Comparison of ENCODE assay signal across 8 cellular contexts in genomic region chr12:52171950-52172512, GRCh38.
DNase-seq lines count a peak whose midpoint lies in the region; ATAC-seq lines count a peak whose summit lies in the region.

No MANE protein-coding gene starts in this region.

- ATAC-seq in GM18868 (IDR thresholded peaks at IDR 0.05; ENCODE audit: unreplicated experiment), result no peak
- no peak for ATAC-seq in activated CD4-positive, CD25-positive, alpha-beta regulatory T cell treated with anti-CD3 and anti-CD28 coated beads, Interleukin-2, amount 50 U/mL, for 24 hours

- peak; percentile 62 for DNase-seq in activated CD8-positive, alpha-beta memory T cell treated with anti-CD3 and anti-CD28 coated beads, Interleukin-2, amount 50 U/mL, for 48 hours
- no peak for DNase-seq in activated CD8-positive, alpha-beta memory T cell treated with anti-CD3 and anti-CD28 coated beads, Interleukin-2, amount 50 U/mL, for 4 hours
- DNase-seq in NCI-H226 (peak; percentile 39), ecto neural progenitor cell (ENCODE audit: low spot score) (peak; percentile 80), hypothalamus (lab: John Stamatoyannopoulos, UW) (no peak)
- DNase-seq in stimulated activated CD8-positive, alpha-beta memory T cell treated with anti-CD3 and anti-CD28 coated beads, Interleukin-4, amount 100 ng/mL, for 48 hours, result peak; percentile 57

Comparison
In these comparisons a context has a peak if more than half of its experiments do, and no peak if none do; other contexts are left out.
1. DNase-seq: peak in activated CD8-positive, alpha-beta memory T cell treated with anti-CD3 and anti-CD28 coated beads, Interleukin-2, amount 50 U/mL, for 48 hours (single experiment), NCI-H226 (single experiment), ecto neural progenitor cell (single experiment) and stimulated activated CD8-positive, alpha-beta memory T cell treated with anti-CD3 and anti-CD28 coated beads, Interleukin-4, amount 100 ng/mL, for 48 hours (single experiment); none in activated CD8-positive, alpha-beta memory T cell treated with anti-CD3 and anti-CD28 coated beads, Interleukin-2, amount 50 U/mL, for 4 hours (single experiment) and hypothalamus (0 of 51).